Comparison of ENCODE assay signal across 8 cellular contexts in the genomic region with DNA sequence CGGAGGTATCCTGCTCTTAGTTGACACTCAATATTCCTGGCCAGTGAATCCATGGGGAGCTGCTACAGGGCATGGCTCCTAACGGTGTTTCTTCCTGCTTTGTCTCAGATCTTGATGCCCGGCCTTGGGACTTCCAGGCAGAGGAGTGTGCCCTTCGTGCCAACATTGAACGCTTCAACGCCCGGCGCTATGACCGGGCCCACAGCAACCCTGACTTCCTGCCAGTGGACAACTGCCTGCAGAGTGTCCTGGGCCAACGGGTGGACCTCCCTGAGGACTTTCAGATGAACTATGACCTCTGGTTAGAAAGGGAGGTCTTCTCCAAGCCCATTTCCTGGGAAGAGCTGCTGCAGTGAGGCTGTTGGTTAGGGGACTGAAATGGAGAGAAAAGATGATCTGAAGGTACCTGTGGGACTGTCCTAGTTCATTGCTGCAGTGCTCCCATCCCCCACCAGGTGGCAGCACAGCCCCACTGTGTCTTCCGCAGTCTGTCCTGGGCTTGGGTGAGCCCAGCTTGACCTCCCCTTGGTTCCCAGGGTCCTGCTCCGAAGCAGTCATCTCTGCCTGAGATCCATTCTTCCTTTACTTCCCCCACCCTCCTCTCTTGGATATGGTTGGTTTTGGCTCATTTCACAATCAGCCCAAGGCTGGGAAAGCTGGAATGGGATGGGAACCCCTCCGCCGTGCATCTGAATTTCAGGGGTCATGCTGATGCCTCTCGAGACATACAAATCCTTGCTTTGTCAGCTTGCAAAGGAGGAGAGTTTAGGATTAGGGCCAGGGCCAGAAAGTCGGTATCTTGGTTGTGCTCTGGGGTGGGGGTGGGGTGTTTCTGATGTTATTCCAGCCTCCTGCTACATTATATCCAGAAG. TPM values are rescaled to one million over a fixed set of nuclear protein-coding genes. Genes with fewer than 3 reads are reported as not detected.
DNase-seq lines count a peak whose midpoint lies in the region; ATAC-seq and TF ChIP-seq lines count a peak whose summit lies in the region.

No MANE protein-coding gene starts in this region.

- peak overlapping the region; percentile 49 for H3K27ac Mint-ChIP-seq in activated T-cell treated with anti-CD3 and anti-CD28 coated beads, Interleukin-2, amount 50 U/mL, for 72 hours
- H3K27ac Mint-ChIP-seq in osteocyte (ENCODE audit: unreplicated experiment) = no peak overlapping the region

- no peaks in the 10 kb centered on the region for H4K20me1 ChIP-seq in PC-9 (ENCODE audit: insufficient read depth)

- no peak overlapping the region for H2AFZ ChIP-seq in PC-9

- H3F3A ChIP-seq in PC-9 (ENCODE audit: insufficient read depth, low read depth) = peaks cover 41% of the 10 kb centered on the region

- H3K4me1 ChIP-seq in PC-9 (replicated peaks; ENCODE audit: insufficient read depth) (peaks cover 16% of the 10 kb centered on the region; the same call in 1 of the 2 replicates), uterus (peaks cover 0 to 3% of the 10 kb centered on the region in 2 donors)

- H3K4me3 Mint-ChIP-seq in activated T-cell treated with anti-CD3 and anti-CD28 coated beads, Interleukin-2, amount 50 U/mL, for 72 hours = no peak overlapping the region
- no peak overlapping the region for H3K4me3 Mint-ChIP-seq in osteocyte (ENCODE audit: unreplicated experiment)

- BruUV-seq in PC-9 (replicated peaks; lab: Mats Ljungman, UMichigan) = no TSS peak

- peaks cover 4 to 22% of the 10 kb centered on the region in 2 donors for H3K36me3 Mint-ChIP-seq in activated T-cell treated with anti-CD3 and anti-CD28 coated beads, Interleukin-2, amount 50 U/mL, for 72 hours (ENCODE audit: insufficient read depth in 2 of 2)
- H3K36me3 Mint-ChIP-seq in osteocyte (ENCODE audit: unreplicated experiment) = peaks cover 49% of the 10 kb centered on the region

- H3K9me3 ChIP-seq in PC-9 (ENCODE audit: insufficient read depth, low read depth) (no peaks in the 10 kb centered on the region), uterus (no peaks in the 10 kb centered on the region)

- peak; percentile 40 for ATAC-seq in GM19324 (IDR thresholded peaks at IDR 0.05; ENCODE audit: low FRiP score, unreplicated experiment)
- ATAC-seq in activated T-cell treated with anti-CD3 and anti-CD28 coated beads, Interleukin-2, amount 50 U/mL, for 72 hours (replicated peaks in 1 of 2) = peak; percentile 70 to 77

- no peak for TF ChIP-seq POLR2A in uterus (IDR thresholded peaks at IDR 0.05)

- H3K27me3 Mint-ChIP-seq in activated T-cell treated with anti-CD3 and anti-CD28 coated beads, Interleukin-2, amount 50 U/mL, for 72 hours (ENCODE audit: low read depth) = no peaks in the 10 kb centered on the region
- H3K27me3 Mint-ChIP-seq in osteocyte (ENCODE audit: unreplicated experiment) = no peaks in the 10 kb centered on the region

- H3K4me3 ChIP-seq in PC-9 (no peak overlapping the region), fibroblast of the aortic adventitia (ENCODE audit: low read depth, low read length) (no peak overlapping the region), uterus (no peak overlapping the region)

- no peaks in the 10 kb centered on the region for H3K9me3 Mint-ChIP-seq in activated T-cell treated with anti-CD3 and anti-CD28 coated beads, Interleukin-2, amount 50 U/mL, for 72 hours
- no peaks in the 10 kb centered on the region for H3K9me3 Mint-ChIP-seq in osteocyte (ENCODE audit: unreplicated experiment)

- H3K4me1 Mint-ChIP-seq in activated T-cell treated with anti-CD3 and anti-CD28 coated beads, Interleukin-2, amount 50 U/mL, for 72 hours (ENCODE audit: low read depth) = peaks cover 5% of the 10 kb centered on the region
- H3K4me1 Mint-ChIP-seq in osteocyte (ENCODE audit: unreplicated experiment) = peaks cover 11% of the 10 kb centered on the region

- CTCF ChIA-PET in PC-9 (lab: Charles Lee) = interaction anchor here (0.6 to 1.4 kb wide), 7 partner anchors 28 to 407 kb away, joined by 3 to 7 read pairs (median 4); no protein-coding TSS in a partner anchor

- H3K27ac ChIP-seq in PC-9 = no peak overlapping the region
- H3K27ac ChIP-seq in uterus = no peak overlapping the region

- DNase-seq in AG20443 (ENCODE audit: low spot score) (peak; percentile 72), PC-9 (peak in 1 of 2 experiments; percentile 58), fibroblast of the aortic adventitia (ENCODE audit: low read depth) (peak; percentile 54), osteocyte (ENCODE audit: extremely low spot score, unreplicated experiment) (no peak), uterus (peak; percentile 70 to 78), NCI-H524 treated with DMSO at 0.1 percent for 48 hours (lab: John Stamatoyannopoulos, UW) (no peak)
- DNase-seq in activated T-cell treated with anti-CD3 and anti-CD28 coated beads, Interleukin-2, amount 50 U/mL, for 72 hours = peak; percentile 70 to 81

- intact Hi-C loops in PC-9 (cut with micrococcal nuclease; ENCODE audit: unreplicated experiment) = loop anchor here (1.0 to 5.0 kb wide), 4 partner anchors 53 to 729 kb away; no protein-coding TSS in a partner anchor
- intact Hi-C loops in uterus (cut with DNase I; ENCODE audit: low total_unique reads) = loop anchor here (5.0 kb wide), 1 partner anchor 54 kb away; no protein-coding TSS in a partner anchor

- no peaks in the 10 kb centered on the region for H3K27me3 ChIP-seq in PC-9 (ENCODE audit: insufficient read depth, low read depth)
- H3K27me3 ChIP-seq in uterus = no peaks in the 10 kb centered on the region

- TF ChIP-seq CTCF in PC-9 (conservative IDR thresholded peaks at IDR 0.05) = peak; percentile 99
- peak; percentile 99 for TF ChIP-seq CTCF in fibroblast of the aortic adventitia (IDR thresholded peaks at IDR 0.05; ENCODE audit: insufficient read depth, low read length)
- peak; percentile 94 for TF ChIP-seq CTCF in osteocyte (IDR thresholded peaks at IDR 0.05)
- peak; percentile 83 to 96 (median 85) for TF ChIP-seq CTCF in uterus (IDR thresholded peaks at IDR 0.05)

- H3K36me3 ChIP-seq in PC-9 (ENCODE audit: low read depth) = peaks cover 58% of the 10 kb centered on the region
- no peaks in the 10 kb centered on the region for H3K36me3 ChIP-seq in uterus

- POLR2A ChIA-PET in PC-9 (lab: Charles Lee; ENCODE audit: unreplicated experiment) = interaction anchor here (0.6 kb wide), 2 partner anchors 50 to 108 kb away, joined by 3 read pairs; no protein-coding TSS in a partner anchor

- H3K9me2 ChIP-seq in PC-9 (ENCODE audit: insufficient read depth) = no peaks in the 10 kb centered on the region

- no peaks in the 10 kb centered on the region for H3K79me2 ChIP-seq in PC-9 (ENCODE audit: low read depth)

- no peak overlapping the region for H3K4me2 ChIP-seq in PC-9

RNA-seq across cellular contexts. Expression of gene ALX3, which starts 16.7 kb away (rescaled TPM):
- total RNA-seq in PC-9 (2021) (not detected in 2 replicates), fibroblast of the aortic adventitia (ENCODE audit: low replicate concordance) (0.09 TPM in 1 of 2 replicates, not detected in the other), osteocyte (not detected in 2 replicates), uterus (under 1 TPM in 2 of 4 donors, not detected in 2; 0.21 to 0.26 TPM)
- total RNA-seq in activated T-cell treated with anti-CD3 and anti-CD28 coated beads, Interleukin-2, amount 50 U/mL, for 72 hours = not detected

RNA-seq across cellular contexts. Expression of gene STRIP1, which starts 19.4 kb away (rescaled TPM):
- 32.1 and 36.5 TPM in 2 replicates for total RNA-seq in PC-9 (2021)
- total RNA-seq in activated T-cell treated with anti-CD3 and anti-CD28 coated beads, Interleukin-2, amount 50 U/mL, for 72 hours = 10 to 100 TPM; 35.8 to 41.0 TPM
- 29.0 and 50.3 TPM in 2 replicates for total RNA-seq in fibroblast of the aortic adventitia (ENCODE audit: low replicate concordance)
- total RNA-seq in osteocyte = 55.7 and 55.8 TPM in 2 replicates
- total RNA-seq in uterus = 100 to 1,000 TPM in 1 of 4 donors, 10 to 100 TPM in 3; 17.1 to 102 (median 42.0) TPM

RNA-seq across cellular contexts. Expression of gene UBL4B, which starts 58.5 kb away (rescaled TPM):
- 0.24 and 0.28 TPM in 2 replicates for total RNA-seq in PC-9 (2021)
- not detected for total RNA-seq in activated T-cell treated with anti-CD3 and anti-CD28 coated beads, Interleukin-2, amount 50 U/mL, for 72 hours
- total RNA-seq in fibroblast of the aortic adventitia (ENCODE audit: low replicate concordance) = not detected in 2 replicates
- total RNA-seq in osteocyte = not detected in 2 replicates
- total RNA-seq in uterus = not detected

Comparison
In these comparisons a context has a peak if more than half of its experiments do, and no peak if none do; other contexts are left out.
1. DNase-seq: peak in AG20443 (single experiment), activated T-cell treated with anti-CD3 and anti-CD28 coated beads, Interleukin-2, amount 50 U/mL, for 72 hours (2 of 2), fibroblast of the aortic adventitia (single experiment) and uterus (2 of 2); none in osteocyte (single experiment) and NCI-H524 treated with DMSO at 0.1 percent for 48 hours (single experiment).
2. Peak in every context shown above with its lines, with median percentiles within 50 percentile points of each other: CTCF ChIP-seq.